8 cellular contexts compared by ENCODE assay signal in the genomic region with DNA sequence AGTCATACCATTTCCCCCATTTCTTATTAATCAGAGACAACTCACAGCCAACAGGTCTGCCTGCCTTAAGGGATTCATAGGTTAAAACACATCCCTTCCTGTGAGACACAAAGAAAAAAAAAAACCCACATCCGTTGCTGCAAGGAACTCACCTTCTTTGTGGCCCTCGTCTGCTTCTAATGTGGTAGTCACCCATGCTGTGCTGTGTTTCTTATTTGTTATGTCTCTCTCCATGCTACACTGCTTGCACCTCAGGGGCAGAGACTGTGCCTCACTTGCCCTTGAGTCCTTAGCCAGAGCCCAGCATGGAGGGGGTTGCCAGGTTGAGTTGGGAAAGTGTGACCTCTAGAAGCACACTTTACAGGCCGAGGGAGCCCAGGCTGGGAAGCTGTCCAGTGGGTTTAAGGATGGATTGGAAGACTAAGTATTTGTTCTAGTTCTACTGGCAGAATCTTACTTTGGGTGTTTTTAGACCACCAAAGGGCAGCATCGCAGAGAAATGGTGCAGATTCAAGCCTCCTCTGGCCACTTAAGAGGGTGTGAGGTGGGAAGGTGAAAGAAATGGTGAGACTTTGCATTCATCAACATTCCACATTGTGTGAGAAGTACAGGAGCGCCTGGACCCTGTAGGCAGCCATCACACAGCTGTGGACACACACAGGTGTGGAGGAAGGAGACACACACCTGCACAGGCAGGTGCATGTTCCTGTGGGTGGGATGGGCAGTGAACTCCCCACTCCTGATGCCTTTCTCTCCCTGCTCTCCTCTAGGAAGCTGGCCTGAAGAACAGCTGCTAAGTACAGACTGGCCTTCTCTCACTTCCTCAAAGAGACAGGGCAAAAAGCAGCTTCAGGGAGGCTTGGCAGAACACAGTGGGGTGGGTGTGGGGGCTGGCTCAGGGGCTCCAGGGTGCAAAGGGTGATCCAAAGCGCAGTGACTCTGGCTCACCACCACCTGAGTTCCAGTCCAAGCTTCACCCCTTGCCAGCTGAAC. TPM values are rescaled to one million over a fixed set of nuclear protein-coding genes. Genes with fewer than 3 reads are reported as not detected.
DNase-seq lines count a peak whose midpoint lies in the region; ATAC-seq, FAIRE-seq and TF ChIP-seq lines count a peak whose summit lies in the region.

No MANE protein-coding gene starts in this region.

- BruUV-seq in HepG2 (replicated peaks; lab: Mats Ljungman, UMichigan), result no TSS peak

- H3K27ac ChIP-seq in right lobe of liver, result no peak overlapping the region
- no peak overlapping the region for H3K27ac ChIP-seq in HepG2 (ENCODE audit: extremely low read length, insufficient read depth, low read length)
- H3K27ac ChIP-seq in upper lobe of right lung, result peak overlapping the region; percentile 60

- peak overlapping the region; percentile 18 to 94 (median 76) for H3K27ac Mint-ChIP-seq in IgD-negative memory B cell
- H3K27ac Mint-ChIP-seq in activated naive CD8-positive, alpha-beta T cell, result peak overlapping the region; percentile 98

- FAIRE-seq in HepG2 (lab: Jason Lieb, UNC), result no peak

- POLR2A ChIA-PET in HepG2 (lab: Yijun Ruan, JAX), result interaction anchor here (1.3 kb wide), 1 partner anchor 10 kb away, joined by 5 read pairs; no protein-coding TSS in a partner anchor

- ATAC-seq in right lobe of liver (peak; percentile 25 to 64 (median 51)), HepG2 (no peak), upper lobe of right lung (peak; percentile 59), GM21423 (IDR thresholded peaks at IDR 0.05; ENCODE audit: unreplicated experiment) (no peak)

- intact Hi-C loops in right lobe of liver (cut with DNase I), result no loop called here
- intact Hi-C loops in HepG2 (cut with micrococcal nuclease; ENCODE audit: unreplicated experiment), result no loop called here
- intact Hi-C loops in upper lobe of right lung (cut with DNase I), result no loop called here

- H3K9me3 ChIP-seq in right lobe of liver, result no peaks in the 10 kb centered on the region
- H3K9me3 ChIP-seq in HepG2 (ENCODE audit: low read length), result no peaks in the 10 kb centered on the region
- H3K9me3 ChIP-seq in upper lobe of right lung, result no peaks in the 10 kb centered on the region

- H3K27me3 ChIP-seq in right lobe of liver (no peaks in the 10 kb centered on the region), HepG2 (ENCODE audit: control insufficient read depth in 1 of 2, insufficient read depth in 2 of 2, low read length in 2 of 2) (no peaks in the 10 kb centered on the region), upper lobe of right lung (no peaks in the 10 kb centered on the region)

- CTCF ChIA-PET in HepG2 (lab: Yijun Ruan, JAX; ENCODE audit: low intra/inter-chr PET ratio, low total read pairs), result no interaction called here

- peaks cover 1% of the 10 kb centered on the region for H3K27me3 Mint-ChIP-seq in IgD-negative memory B cell
- H3K27me3 Mint-ChIP-seq in activated naive CD8-positive, alpha-beta T cell, result no peaks in the 10 kb centered on the region

- H4K20me1 ChIP-seq in HepG2 (ENCODE audit: insufficient read depth, low read length), result no peaks in the 10 kb centered on the region

- H3K9ac ChIP-seq in HepG2 (ENCODE audit: insufficient read depth, low read depth, low read length), result no peak overlapping the region

- TF ChIP-seq POLR2A in right lobe of liver (IDR thresholded peaks at IDR 0.05) (no peak), HepG2 (IDR thresholded peaks at IDR 0.05; ENCODE audit: insufficient read depth in 1 of 2, low read depth in 2 of 2, low read length in 2 of 2) (no peak)

- TF ChIP-seq RAD21 in HepG2 (CRISPR knock-in tag; IDR thresholded peaks at IDR 0.05), result no peak

- no peak overlapping the region for H2AFZ ChIP-seq in HepG2 (ENCODE audit: low read length)

- peak overlapping the region; percentile 50 to 90 (median 76) for H3K4me3 Mint-ChIP-seq in IgD-negative memory B cell
- peak overlapping the region; percentile 83 for H3K4me3 Mint-ChIP-seq in activated naive CD8-positive, alpha-beta T cell

- in situ Hi-C loops in HepG2 (cut with HindIII; ENCODE audit: extremely low pct_ligation_motif_present, low pct_unique_long_range_greater_than_20kb), result no loop called here

- DNase-seq in right lobe of liver (no peak), HepG2 (ENCODE audit: low spot score) (no peak), upper lobe of right lung (no peak), NCI-H526 (lab: John Stamatoyannopoulos, UW) (no peak), iPS-NIHi11 (ENCODE audit: low spot score) (no peak)

- H3K79me2 ChIP-seq in HepG2 (ENCODE audit: insufficient read depth, low read length), result no peaks in the 10 kb centered on the region

- H3K4me1 ChIP-seq in right lobe of liver, result no peaks in the 10 kb centered on the region
- H3K4me1 ChIP-seq in HepG2 (ENCODE audit: insufficient read depth, low read length), result no peaks in the 10 kb centered on the region
- peaks cover 28% of the 10 kb centered on the region for H3K4me1 ChIP-seq in upper lobe of right lung

- TF ChIP-seq CTCF in right lobe of liver (IDR thresholded peaks at IDR 0.05) (no peak), HepG2 (CRISPR knock-in tag; IDR thresholded peaks at IDR 0.05) (no peak), upper lobe of right lung (IDR thresholded peaks at IDR 0.05) (no peak)

- TF ChIP-seq EP300 in HepG2 (IDR thresholded peaks at IDR 0.05; ENCODE audit: low read depth in 2 of 2, low read length in 2 of 2) (no peak), HepG2 (CRISPR knock-in tag; IDR thresholded peaks at IDR 0.05; ENCODE audit: borderline replicate concordance) (no peak)

- peaks cover 0 to 3% (median 0%) of the 10 kb centered on the region in 3 donors for H3K9me3 Mint-ChIP-seq in IgD-negative memory B cell
- no peaks in the 10 kb centered on the region for H3K9me3 Mint-ChIP-seq in activated naive CD8-positive, alpha-beta T cell (ENCODE audit: low read depth)

- peaks cover 13% of the 10 kb centered on the region for H3K36me3 Mint-ChIP-seq in IgD-negative memory B cell
- peaks cover 28% of the 10 kb centered on the region for H3K36me3 Mint-ChIP-seq in activated naive CD8-positive, alpha-beta T cell

- peaks cover 0 to 42% (median 5%) of the 10 kb centered on the region in 4 donors for H3K36me3 ChIP-seq in right lobe of liver
- H3K36me3 ChIP-seq in HepG2 (replicated peaks in 1 of 2; ENCODE audit: control insufficient read depth in 1 of 2, insufficient read depth in 2 of 2, low read length in 2 of 2), result peaks cover 4 to 52% of the 10 kb centered on the region in 2 experiments
- peaks cover 62% of the 10 kb centered on the region for H3K36me3 ChIP-seq in upper lobe of right lung

- H3K4me3 ChIP-seq in right lobe of liver, result no peak overlapping the region
- H3K4me3 ChIP-seq in HepG2 (replicated peaks in 1 of 3; ENCODE audit: insufficient read depth in 1 of 3, low read depth in 2 of 3, low read length in 3 of 3), result no peak overlapping the region
- H3K4me3 ChIP-seq in upper lobe of right lung, result no peak overlapping the region

- WGBS in right lobe of liver (ENCODE audit: insufficient coverage, low coverage, low lambda C conversion rate, missing lambda C conversion rate), result 84% methylated on average over 5 of the region's 6 CpGs
- 94% methylated on average over 6 of the region's 6 CpGs for WGBS in HepG2 (ENCODE audit: low lambda C conversion rate)

- peaks cover 57 to 74% (median 71%) of the 10 kb centered on the region in 3 donors for H3K4me1 Mint-ChIP-seq in IgD-negative memory B cell
- peaks cover 71% of the 10 kb centered on the region for H3K4me1 Mint-ChIP-seq in activated naive CD8-positive, alpha-beta T cell (ENCODE audit: low read depth)

- no peak overlapping the region for H3K4me2 ChIP-seq in HepG2 (ENCODE audit: low read depth, low read length)

RNA-seq across cellular contexts. Expression of a gene that starts 48.8 kb away (rescaled TPM):
- total RNA-seq in right lobe of liver (10 to 100 TPM; 42.7 to 52.7 (median 49.4) TPM), HepG2 (2016; rRNA removed; fragmentation: Illumina TruSeq; extraction: Trizol) (33.0 and 67.1 TPM in 2 replicates), upper lobe of right lung (82.5 TPM)
- 7.8 and 8.7 TPM in 2 replicates for total RNA-seq in HepG2 (2016; cell fraction: cytosol; rRNA removed; fragmentation: Illumina TruSeq; extraction: Trizol; ENCODE audit: low read depth)
- total RNA-seq in HepG2 (2016; cell fraction: insoluble cytoplasmic fraction; rRNA removed; fragmentation: Illumina TruSeq; extraction: Trizol), result 35.9 and 65.9 TPM in 2 replicates
- 12.8 and 15.8 TPM in 2 replicates for total RNA-seq in HepG2 (2016; cell fraction: membrane; rRNA removed; fragmentation: Illumina TruSeq; extraction: Trizol)
- total RNA-seq in HepG2 (2016; cell fraction: nucleus; rRNA removed; fragmentation: Illumina TruSeq; extraction: Trizol), result 56.9 and 66.9 TPM in 2 replicates
- polyA plus RNA-seq in HepG2 (2011; rRNA removed) (113 and 128 TPM in 2 replicates), IgD-negative memory B cell (42.6 TPM)
- 84.8 and 112 TPM in 2 replicates for polyA plus RNA-seq in HepG2 (2011; cell fraction: cytosol; rRNA removed)
- polyA plus RNA-seq in HepG2 (2011; cell fraction: nucleus; rRNA removed), result 44.6 and 56.4 TPM in 2 replicates
- polyA plus RNA-seq in HepG2 (2012), result 68.1 and 93.6 TPM in 2 replicates
- 5.5 and 5.9 TPM in 2 replicates for polyA plus RNA-seq in HepG2 (2016; cell fraction: cytosol; fragmentation: Illumina TruSeq; extraction: Trizol; ENCODE audit: low read depth)
- 29.1 and 32.5 TPM in 2 replicates for polyA plus RNA-seq in HepG2 (2016; cell fraction: insoluble cytoplasmic fraction; fragmentation: Illumina TruSeq; extraction: Trizol; ENCODE audit: low read depth)
- 10.1 and 10.8 TPM in 2 replicates for polyA plus RNA-seq in HepG2 (2016; cell fraction: membrane; fragmentation: Illumina TruSeq; extraction: Trizol; ENCODE audit: low read depth)
- 67.7 and 72.3 TPM in 2 replicates for polyA plus RNA-seq in HepG2 (2016; cell fraction: nucleus; fragmentation: Illumina TruSeq; extraction: Trizol; ENCODE audit: insufficient read depth, low read depth)
- polyA minus RNA-seq in HepG2 (2011; rRNA and poly(A)+ RNA removed; ENCODE audit: low replicate concordance), result 68.3 and 118 TPM in 2 replicates
- polyA minus RNA-seq in HepG2 (2011; cell fraction: cytosol; rRNA and poly(A)+ RNA removed), result 52.8 and 100 TPM in 2 replicates
- 33.3 and 50.8 TPM in 2 replicates for polyA minus RNA-seq in HepG2 (2011; cell fraction: nucleus; rRNA and poly(A)+ RNA removed)

RNA-seq across cellular contexts. Expression of a gene that starts 48.8 kb away (rescaled TPM):
- 1 to 10 TPM; 2.8 to 3.8 (median 3.4) TPM for total RNA-seq in right lobe of liver
- 4.4 and 5.7 TPM in 2 replicates for total RNA-seq in HepG2 (2016; rRNA removed; fragmentation: Illumina TruSeq; extraction: Trizol)
- total RNA-seq in HepG2 (2016; cell fraction: cytosol; rRNA removed; fragmentation: Illumina TruSeq; extraction: Trizol; ENCODE audit: low read depth), result 0.26 and 0.40 TPM in 2 replicates
- total RNA-seq in HepG2 (2016; cell fraction: insoluble cytoplasmic fraction; rRNA removed; fragmentation: Illumina TruSeq; extraction: Trizol), result 4.5 and 5.9 TPM in 2 replicates
- total RNA-seq in HepG2 (2016; cell fraction: membrane; rRNA removed; fragmentation: Illumina TruSeq; extraction: Trizol), result 1.4 and 1.6 TPM in 2 replicates
- 11.1 and 12.5 TPM in 2 replicates for total RNA-seq in HepG2 (2016; cell fraction: nucleus; rRNA removed; fragmentation: Illumina TruSeq; extraction: Trizol)
- 1.8 and 1.9 TPM in 2 replicates for polyA plus RNA-seq in HepG2 (2011; rRNA removed)
- 1.6 and 1.8 TPM in 2 replicates for polyA plus RNA-seq in HepG2 (2011; cell fraction: cytosol; rRNA removed)
- 5.0 and 5.7 TPM in 2 replicates for polyA plus RNA-seq in HepG2 (2011; cell fraction: nucleus; rRNA removed)
- 0.65 and 0.80 TPM in 2 replicates for polyA plus RNA-seq in HepG2 (2012)
- polyA plus RNA-seq in HepG2 (2016; cell fraction: cytosol; fragmentation: Illumina TruSeq; extraction: Trizol; ENCODE audit: low read depth), result 0.08 and 0.10 TPM in 2 replicates
- 0.82 and 0.84 TPM in 2 replicates for polyA plus RNA-seq in HepG2 (2016; cell fraction: insoluble cytoplasmic fraction; fragmentation: Illumina TruSeq; extraction: Trizol; ENCODE audit: low read depth)
- 0.21 and 0.29 TPM in 2 replicates for polyA plus RNA-seq in HepG2 (2016; cell fraction: membrane; fragmentation: Illumina TruSeq; extraction: Trizol; ENCODE audit: low read depth)
- 1.8 and 2.0 TPM in 2 replicates for polyA plus RNA-seq in HepG2 (2016; cell fraction: nucleus; fragmentation: Illumina TruSeq; extraction: Trizol; ENCODE audit: insufficient read depth, low read depth)
- 22.3 and 28.3 TPM in 2 replicates for polyA minus RNA-seq in HepG2 (2011; rRNA and poly(A)+ RNA removed; ENCODE audit: low replicate concordance)
- 6.1 and 6.3 TPM in 2 replicates for polyA minus RNA-seq in HepG2 (2011; cell fraction: cytosol; rRNA and poly(A)+ RNA removed)
- polyA minus RNA-seq in HepG2 (2011; cell fraction: nucleus; rRNA and poly(A)+ RNA removed), result 14.9 and 19.1 TPM in 2 replicates
- 2.0 TPM for polyA plus RNA-seq in IgD-negative memory B cell
- total RNA-seq in upper lobe of right lung, result 15.2 TPM

Comparison
In these comparisons a context has a peak if more than half of its experiments do, and no peak if none do; other contexts are left out.
1. ATAC-seq: peak in right lobe of liver (4 of 4) and upper lobe of right lung (single experiment); none in HepG2 (single experiment) and GM21423 (single experiment).